12 cellular contexts compared by ENCODE assay signal in genomic region chr5:133957591-133957990, GRCh38. TPM values are rescaled to one million over a fixed set of nuclear protein-coding genes. Genes with fewer than 3 reads are reported as not detected.
DNase-seq lines count a peak whose midpoint lies in the region; ATAC-seq, FAIRE-seq and TF ChIP-seq lines count a peak whose summit lies in the region.
"Had no signal": no experiment of that assay in that cellular context is flagged by ENCODE, and none has a peak within 500 bp of the region (broad histone marks: within the 10 kb centered on the region; RNA-seq: fewer than 3 reads in every experiment).

No MANE protein-coding gene starts in this region.

- H3K36me3 Mint-ChIP-seq in activated CD8-positive, alpha-beta T cell treated with anti-CD3 and anti-CD28 coated beads, Interleukin-2, amount 10 ng/mL, durations not matched to agents 7 days and 5 days (ENCODE audit: low read depth): peaks cover 36% of the 10 kb centered on the region
- peaks cover 17% of the 10 kb centered on the region for H3K36me3 Mint-ChIP-seq in type B pancreatic cell

- FAIRE-seq in GM19239 (lab: Jason Lieb, UNC): peak; percentile 94

- ATAC-seq in HG03039 (IDR thresholded peaks at IDR 0.05; ENCODE audit: unreplicated experiment) (peak; percentile 65), GM18873 (IDR thresholded peaks at IDR 0.05; ENCODE audit: low FRiP score, unreplicated experiment) (no peak)
- ATAC-seq in activated CD8-positive, alpha-beta T cell treated with anti-CD3 and anti-CD28 coated beads, Interleukin-2, amount 10 ng/mL, durations not matched to agents 7 days and 5 days: no peak
- ATAC-seq: heart right ventricle had no signal

- no peaks in the 10 kb centered on the region for H3K9me3 ChIP-seq in DOHH2 (ENCODE audit: control insufficient read depth, insufficient read depth, low read length)
- H3K9me3 ChIP-seq: heart right ventricle had no signal

- no peaks in the 10 kb centered on the region for H3K9me2 ChIP-seq in DOHH2 (replicated peaks; ENCODE audit: control insufficient read depth, low read length)

- H3K4me3 Mint-ChIP-seq in activated CD8-positive, alpha-beta T cell treated with anti-CD3 and anti-CD28 coated beads, Interleukin-2, amount 10 ng/mL, durations not matched to agents 7 days and 5 days: no peak overlapping the region
- no peak overlapping the region for H3K4me3 Mint-ChIP-seq in type B pancreatic cell

- no peaks in the 10 kb centered on the region for H3K27me3 ChIP-seq in DOHH2 (ENCODE audit: control insufficient read depth, low read length)
- H3K27me3 ChIP-seq: heart right ventricle had no signal

- H3K4me3 ChIP-seq in DOHH2 (ENCODE audit: low read length): no peak overlapping the region
- H3K4me3 ChIP-seq: heart right ventricle had no signal

- H3K79me2 ChIP-seq in DOHH2 (ENCODE audit: control insufficient read depth, low read length): peaks cover 25% of the 10 kb centered on the region

- no peaks in the 10 kb centered on the region for H3K27me3 Mint-ChIP-seq in activated CD8-positive, alpha-beta T cell treated with anti-CD3 and anti-CD28 coated beads, Interleukin-2, amount 10 ng/mL, durations not matched to agents 7 days and 5 days (ENCODE audit: low read depth)
- H3K27me3 Mint-ChIP-seq in type B pancreatic cell: no peaks in the 10 kb centered on the region

- no peak for TF ChIP-seq CTCF in DOHH2 (IDR thresholded peaks at IDR 0.05; ENCODE audit: low read depth, low read length, poor library complexity, severe bottlenecking)
- no peak for TF ChIP-seq CTCF in type B pancreatic cell (conservative IDR thresholded peaks at IDR 0.05)

- POLR2A ChIA-PET in activated CD8-positive, alpha-beta T cell treated with anti-CD3 and anti-CD28 coated beads, Interleukin-2, amount 10 ng/mL, durations not matched to agents 7 days and 5 days (lab: Charles Lee): no interaction called here

- CTCF ChIA-PET in activated CD8-positive, alpha-beta T cell treated with anti-CD3 and anti-CD28 coated beads, Interleukin-2, amount 10 ng/mL, durations not matched to agents 7 days and 5 days (lab: Charles Lee): interaction anchor here (1.5 kb wide), 1 partner anchor 39 kb away, joined by 4 read pairs; no protein-coding TSS in a partner anchor

- H3K4me2 ChIP-seq in DOHH2 (ENCODE audit: low read length): peak overlapping the region; percentile 24

- peak overlapping the region; percentile 67 for H3K27ac Mint-ChIP-seq in activated CD8-positive, alpha-beta T cell treated with anti-CD3 and anti-CD28 coated beads, Interleukin-2, amount 10 ng/mL, durations not matched to agents 7 days and 5 days
- H3K27ac Mint-ChIP-seq in type B pancreatic cell: no peak overlapping the region

- H3K9me3 Mint-ChIP-seq in activated CD8-positive, alpha-beta T cell treated with anti-CD3 and anti-CD28 coated beads, Interleukin-2, amount 10 ng/mL, durations not matched to agents 7 days and 5 days (ENCODE audit: insufficient read depth): no peaks in the 10 kb centered on the region
- H3K9me3 Mint-ChIP-seq in type B pancreatic cell: no peaks in the 10 kb centered on the region

- H3K27ac ChIP-seq in DOHH2 (ENCODE audit: low read depth, low read length): no peak overlapping the region

- H3K4me1 ChIP-seq in DOHH2 (ENCODE audit: control insufficient read depth, low read length): peaks cover 16% of the 10 kb centered on the region

- H3K36me3 ChIP-seq in DOHH2 (ENCODE audit: control insufficient read depth, low read length): peaks cover 51% of the 10 kb centered on the region

- no peaks in the 10 kb centered on the region for H4K20me1 ChIP-seq in DOHH2 (ENCODE audit: control insufficient read depth, insufficient read depth, low read depth, low read length)

- H3F3A ChIP-seq in DOHH2 (ENCODE audit: control insufficient read depth, insufficient read depth): no peaks in the 10 kb centered on the region

- H3K4me1 Mint-ChIP-seq in activated CD8-positive, alpha-beta T cell treated with anti-CD3 and anti-CD28 coated beads, Interleukin-2, amount 10 ng/mL, durations not matched to agents 7 days and 5 days (ENCODE audit: low read depth): peaks cover 25% of the 10 kb centered on the region
- peaks cover 16% of the 10 kb centered on the region for H3K4me1 Mint-ChIP-seq in type B pancreatic cell (ENCODE audit: unreplicated experiment)

- no peak for DNase-seq in GM19239 (ENCODE audit: insufficient read length, low spot score)
- DNase-seq in activated CD8-positive, alpha-beta T cell treated with anti-CD3 and anti-CD28 coated beads, Interleukin-2, amount 10 ng/mL, durations not matched to agents 7 days and 5 days: no peak
- DNase-seq in NCI-H69 (lab: John Stamatoyannopoulos, UW): no peak
- no peak for DNase-seq in iPS-NIHi7 (ENCODE audit: extremely low spot score)
- no peak for DNase-seq in type B pancreatic cell (ENCODE audit: extremely low spot score, unreplicated experiment)
- DNase-seq: activated CD4-positive, alpha-beta T cell treated with anti-CD3 and anti-CD28 coated beads for 48 hours; Calu3; H7; heart right ventricle had no signal

RNA-seq across cellular contexts. Expression of gene C5orf15, which starts 10.8 kb away (rescaled TPM):
- 10 to 100 TPM; 19.2 to 21.3 TPM for total RNA-seq in activated CD8-positive, alpha-beta T cell treated with anti-CD3 and anti-CD28 coated beads, Interleukin-2, amount 10 ng/mL, durations not matched to agents 7 days and 5 days
- total RNA-seq in type B pancreatic cell (ENCODE audit: low replicate concordance): 47.2 and 49.6 TPM in 2 replicates

RNA-seq across cellular contexts. Expression of gene VDAC1, which starts 47.2 kb away (rescaled TPM):
- total RNA-seq in activated CD8-positive, alpha-beta T cell treated with anti-CD3 and anti-CD28 coated beads, Interleukin-2, amount 10 ng/mL, durations not matched to agents 7 days and 5 days: 100 to 1,000 TPM; 250 to 259 TPM
- total RNA-seq in type B pancreatic cell (ENCODE audit: low replicate concordance): 186 and 219 TPM in 2 replicates
